ENCODE assay signal across 17 cellular contexts in the genomic region with DNA sequence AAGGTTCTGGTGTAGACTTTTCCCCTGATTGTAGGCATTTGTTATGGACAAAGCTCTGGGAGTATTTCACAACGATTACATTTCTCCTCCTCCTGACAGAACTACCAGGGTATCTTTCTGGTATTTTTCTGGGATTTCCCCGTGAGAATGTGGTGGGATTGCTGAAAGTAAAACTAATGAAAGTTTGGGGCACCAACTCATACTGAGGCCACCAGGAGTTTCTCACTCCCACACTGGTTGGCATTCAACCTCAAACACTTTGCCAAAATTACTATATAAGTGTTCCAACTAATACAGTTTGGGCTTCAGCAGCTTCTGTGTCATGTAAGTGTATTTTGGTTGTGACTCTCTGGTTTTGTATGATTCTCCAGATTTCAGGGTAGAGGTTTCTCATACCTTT.
"Had no signal": no experiment of that assay in that cellular context is flagged by ENCODE, and none has a peak within 500 bp of the region (broad histone marks: within the 10 kb centered on the region; RNA-seq: fewer than 3 reads in every experiment).

No MANE protein-coding gene starts in this region.

- H3K27me3 ChIP-seq: body of pancreas, neural progenitor cell, ovary, uterus had no signal

- H3K27me3 Mint-ChIP-seq: activated B cell treated with CpG ODN at 0.5 μM for 24 hours; activated CD4-positive, alpha-beta T cell treated with anti-CD3 and anti-CD28 coated beads, Interleukin-2, amount 10 ng/mL, durations not matched to agents 7 days and 5 days had no signal

- H3K9me3 ChIP-seq: body of pancreas, lower lobe of right lung, ovary, uterus had no signal

- H3K4me3 Mint-ChIP-seq: activated B cell treated with CpG ODN at 0.5 μM for 24 hours; activated CD4-positive, alpha-beta T cell treated with anti-CD3 and anti-CD28 coated beads, Interleukin-2, amount 10 ng/mL, durations not matched to agents 7 days and 5 days; immature natural killer cell; neural progenitor cell had no signal

- H3K27ac ChIP-seq: body of pancreas, lower lobe of right lung, neural progenitor cell, ovary, uterus had no signal

- H3K36me3 Mint-ChIP-seq: immature natural killer cell, neural progenitor cell had no signal

- H3K4me1 Mint-ChIP-seq: activated B cell treated with CpG ODN at 0.5 μM for 24 hours; activated CD4-positive, alpha-beta T cell treated with anti-CD3 and anti-CD28 coated beads, Interleukin-2, amount 10 ng/mL, durations not matched to agents 7 days and 5 days; immature natural killer cell; neural progenitor cell had no signal

- DNase-seq: activated B cell treated with CpG ODN at 0.5 μM for 24 hours; activated CD4-positive, alpha-beta T cell treated with anti-CD3 and anti-CD28 coated beads, Interleukin-2, amount 10 ng/mL, durations not matched to agents 7 days and 5 days; activated naive CD4-positive, alpha-beta T cell treated with anti-CD3 and anti-CD28 coated beads, Interleukin-2, amount 50 U/mL, for 16 hours; activated T-cell treated with anti-CD3 and anti-CD28 coated beads for 4 hours; body of pancreas; effector memory CD4-positive, alpha-beta T cell; glutamatergic neuron; immature natural killer cell; left cardiac atrium; lower lobe of right lung; midbrain; ovary; stimulated activated CD4-positive, alpha-beta T cell treated with anti-CD3 and anti-CD28 coated beads, Interleukin-12 subunit alpha, Interleukin-12 subunit beta, amount 100 ng/mL, for 4 hours; stimulated activated CD4-positive, alpha-beta T cell treated with anti-CD3 and anti-CD28 coated beads, Interleukin-4, amount 100 ng/mL, for 4 hours; uterus had no signal

- H3K27ac Mint-ChIP-seq: activated B cell treated with CpG ODN at 0.5 μM for 24 hours; activated CD4-positive, alpha-beta T cell treated with anti-CD3 and anti-CD28 coated beads, Interleukin-2, amount 10 ng/mL, durations not matched to agents 7 days and 5 days; activated T-helper 2 cell treated with anti-CD3 and anti-CD28 coated beads, Interferon-gamma antibody, Interleukin-2, Interleukin-4, amounts not matched to agents 10 μg/mL and 5 μg/mL and 100 μg/mL, durations not matched to agents 14 hours and 24 hours and 36 hours; immature natural killer cell; neural progenitor cell had no signal

- ATAC-seq: body of pancreas, left cardiac atrium, lower lobe of right lung had no signal

- H3K9me3 Mint-ChIP-seq: activated B cell treated with CpG ODN at 0.5 μM for 24 hours; activated CD4-positive, alpha-beta T cell treated with anti-CD3 and anti-CD28 coated beads, Interleukin-2, amount 10 ng/mL, durations not matched to agents 7 days and 5 days; activated T-helper 2 cell treated with anti-CD3 and anti-CD28 coated beads, Interferon-gamma antibody, Interleukin-2, Interleukin-4, amounts not matched to agents 10 μg/mL and 5 μg/mL and 100 μg/mL, durations not matched to agents 14 hours and 24 hours and 36 hours; neural progenitor cell had no signal
